ENCODE assay signal across 8 cellular contexts in genomic region chr6:158803733-158804143, GRCh38. TPM values are rescaled to one million over a fixed set of nuclear protein-coding genes. Genes with fewer than 3 reads are reported as not detected.
A peak's percentile ranks its signal among the peaks of the same experiment; 100 is the strongest.
DNase-seq lines count a peak whose midpoint lies in the region; ATAC-seq and TF ChIP-seq lines count a peak whose summit lies in the region.

No MANE protein-coding gene starts in this region.

- peaks cover 0 to 18% (median 0%) of the 10 kb centered on the region in 9 donors for H3K36me3 ChIP-seq in heart left ventricle

- ATAC-seq in heart left ventricle (no peak), left ventricle myocardium superior (no peak), HG02623 (IDR thresholded peaks at IDR 0.05; ENCODE audit: unreplicated experiment) (peak; percentile 65), natural killer cell (peak; percentile 65 to 80 (median 76))
- ATAC-seq in central memory CD8-positive, alpha-beta T cell (replicated peaks; ENCODE audit: extremely low read depth, poor library complexity, severe bottlenecking), result peak; percentile 79

- no peaks in the 10 kb centered on the region for H3K27me3 Mint-ChIP-seq in central memory CD8-positive, alpha-beta T cell
- H3K27me3 Mint-ChIP-seq in natural killer cell (ENCODE audit: low read depth in 2 of 2), result no peaks in the 10 kb centered on the region

- intact Hi-C loops in heart left ventricle (cut with DNase I) (no loop called here), left ventricle myocardium superior (cut with micrococcal nuclease) (no loop called here), natural killer cell (cut with micrococcal nuclease) (loop anchor here (5.0 kb wide), 1 partner anchor 86 kb away; no protein-coding TSS in a partner anchor)

- H3K27me3 ChIP-seq in heart left ventricle, result no peaks in the 10 kb centered on the region

- H3K9me3 ChIP-seq in heart left ventricle, result no peaks in the 10 kb centered on the region

- TF ChIP-seq CTCF in heart left ventricle (IDR thresholded peaks at IDR 0.05) (no peak), natural killer cell (IDR thresholded peaks at IDR 0.05) (no peak)

- peaks cover 84% of the 10 kb centered on the region for H3K4me1 Mint-ChIP-seq in central memory CD8-positive, alpha-beta T cell
- peaks cover 76% of the 10 kb centered on the region in 2 donors for H3K4me1 Mint-ChIP-seq in natural killer cell

- peak overlapping the region; percentile 93 for H3K27ac Mint-ChIP-seq in central memory CD8-positive, alpha-beta T cell (ENCODE audit: low read depth)
- H3K27ac Mint-ChIP-seq in natural killer cell, result peak overlapping the region; percentile 88 to 91

- H3K36me3 Mint-ChIP-seq in central memory CD8-positive, alpha-beta T cell (ENCODE audit: insufficient read depth), result peaks cover 58% of the 10 kb centered on the region
- no peaks in the 10 kb centered on the region for H3K36me3 Mint-ChIP-seq in natural killer cell

- TF ChIP-seq POLR2A in heart left ventricle (IDR thresholded peaks at IDR 0.05), result no peak

- peak overlapping the region in 4 of 12 donors; percentile 9 to 30 (median 18) for H3K4me3 ChIP-seq in heart left ventricle

- peak overlapping the region; percentile 73 for H3K4me3 Mint-ChIP-seq in central memory CD8-positive, alpha-beta T cell
- peak overlapping the region; percentile 72 for H3K4me3 Mint-ChIP-seq in natural killer cell

- peak overlapping the region in 11 of 12 donors; percentile 1 to 81 (median 42) for H3K27ac ChIP-seq in heart left ventricle

- H3K4me1 ChIP-seq in heart left ventricle, result peaks cover 3 to 83% (median 51%) of the 10 kb centered on the region in 12 donors

- H3K9me3 Mint-ChIP-seq in central memory CD8-positive, alpha-beta T cell, result no peaks in the 10 kb centered on the region
- H3K9me3 Mint-ChIP-seq in natural killer cell, result no peaks in the 10 kb centered on the region

- 18 to 30% (median 21%) methylated on average over 5 of the region's 5 CpGs for WGBS in heart left ventricle, 4 donors

- no peak for DNase-seq in heart left ventricle
- no peak for DNase-seq in left ventricle myocardium superior
- DNase-seq in NCI-H748 (lab: John Stamatoyannopoulos, UW; ENCODE audit: unreplicated experiment), result peak; percentile 75
- DNase-seq in central memory CD8-positive, alpha-beta T cell (ENCODE audit: low spot score in 2 of 2), result peak in 1 of 2 donors; percentile 47
- DNase-seq in natural killer cell, result peak; percentile 44
- DNase-seq in iPS-NIHi7 (ENCODE audit: extremely low spot score), result no peak
- DNase-seq in hippocampal formation (lab: John Stamatoyannopoulos, UW), result no peak

RNA-seq across cellular contexts. Expression of gene EZR, which starts 15.4 kb away (rescaled TPM):
- total RNA-seq in heart left ventricle (100 to 1,000 TPM; 114 to 293 (median 161) TPM), left ventricle myocardium superior (195 TPM), natural killer cell (100 to 1,000 TPM; 119 to 157 (median 133) TPM)
- 100 to 1,000 TPM; 121 to 541 TPM for polyA plus RNA-seq in heart left ventricle

Comparison
In these comparisons a context has a peak if more than half of its experiments do, and no peak if none do; other contexts are left out.
1. ATAC-seq: peak in HG02623 (single experiment), central memory CD8-positive, alpha-beta T cell (single experiment) and natural killer cell (3 of 3); none in heart left ventricle (0 of 4) and left ventricle myocardium superior (single experiment).
2. DNase-seq: peak in NCI-H748 (single experiment) and natural killer cell (single experiment); none in heart left ventricle (0 of 5), left ventricle myocardium superior (single experiment), iPS-NIHi7 (single experiment) and hippocampal formation (0 of 2).